9 cellular contexts compared by ENCODE assay signal in genomic region chr6:144661101-144661806, GRCh38.
A peak's percentile ranks its signal among the peaks of the same experiment; 100 is the strongest.
DNase-seq lines count a peak whose midpoint lies in the region; ATAC-seq, FAIRE-seq and TF ChIP-seq lines count a peak whose summit lies in the region.
"Had no signal": no experiment of that assay in that cellular context is flagged by ENCODE, and none has a peak within 500 bp of the region (broad histone marks: within the 10 kb centered on the region; RNA-seq: fewer than 3 reads in every experiment).

No MANE protein-coding gene starts in this region.

- no peaks in the 10 kb centered on the region for H3K9me3 Mint-ChIP-seq in activated naive CD4-positive, alpha-beta T cell treated with anti-CD3 and anti-CD28 coated beads, Interleukin-2, amount 50 U/mL, for 72 hours
- no peaks in the 10 kb centered on the region for H3K9me3 Mint-ChIP-seq in naive thymus-derived CD8-positive, alpha-beta T cell

- H3K9ac ChIP-seq in smooth muscle cell (ENCODE audit: low read depth) = no peak overlapping the region

- H3K4me2 ChIP-seq in smooth muscle cell = peak overlapping the region; percentile 23

- H4K20me1 ChIP-seq in smooth muscle cell (ENCODE audit: low read depth) = no peaks in the 10 kb centered on the region

- CTCF ChIA-PET in HEK293 (lab: Yijun Ruan, JAX) = interaction anchor here (0.5 to 0.6 kb wide), 2 partner anchors 12 to 528 kb away, joined by 4 read pairs; no protein-coding TSS in a partner anchor

- H3K27me3 Mint-ChIP-seq in naive thymus-derived CD8-positive, alpha-beta T cell = no peaks in the 10 kb centered on the region

- H3F3A ChIP-seq in smooth muscle cell (ENCODE audit: low read depth) = no peaks in the 10 kb centered on the region

- H3K27ac Mint-ChIP-seq in activated naive CD4-positive, alpha-beta T cell treated with anti-CD3 and anti-CD28 coated beads, Interleukin-2, amount 50 U/mL, for 72 hours = peak overlapping the region in 1 of 2 donors; percentile 19
- H3K27ac Mint-ChIP-seq in naive thymus-derived CD8-positive, alpha-beta T cell = peak overlapping the region in 5 of 10 donors; percentile 18 to 44 (median 40)

- POLR2A ChIA-PET in HEK293 (lab: Yijun Ruan, JAX) = no interaction called here
- POLR2A ChIA-PET in naive thymus-derived CD8-positive, alpha-beta T cell (lab: Charles Lee) = no interaction called here

- peaks cover 0 to 1% of the 10 kb centered on the region in 2 donors for H3K36me3 Mint-ChIP-seq in activated naive CD4-positive, alpha-beta T cell treated with anti-CD3 and anti-CD28 coated beads, Interleukin-2, amount 50 U/mL, for 72 hours
- H3K36me3 Mint-ChIP-seq in naive thymus-derived CD8-positive, alpha-beta T cell = peaks cover 0 to 2% (median 0%) of the 10 kb centered on the region in 3 donors

- H3K4me1 ChIP-seq in HEK293 (ENCODE audit: control insufficient read depth, insufficient read depth, low read length) = peaks cover 35% of the 10 kb centered on the region
- H3K4me1 ChIP-seq in SJCRH30 = peaks cover 36% of the 10 kb centered on the region
- H3K4me1 ChIP-seq in smooth muscle cell (ENCODE audit: low read depth) = peaks cover 22% of the 10 kb centered on the region
- peaks cover under 1 to 22% (median 13%) of the 10 kb centered on the region in 3 donors for H3K4me1 ChIP-seq in pancreas

- H3K27me3 ChIP-seq in SJCRH30 = no peaks in the 10 kb centered on the region
- H3K27me3 ChIP-seq in smooth muscle cell (ENCODE audit: low read depth) = no peaks in the 10 kb centered on the region
- H3K27me3 ChIP-seq in pancreas = no peaks in the 10 kb centered on the region

- H3K9me3 ChIP-seq in HEK293 (ENCODE audit: control insufficient read depth, insufficient read depth, low read depth, low read length) (no peaks in the 10 kb centered on the region), SJCRH30 (replicated peaks) (no peaks in the 10 kb centered on the region), smooth muscle cell (replicated peaks; ENCODE audit: low read depth) (no peaks in the 10 kb centered on the region), pancreas (no peaks in the 10 kb centered on the region)

- H3K4me3 Mint-ChIP-seq in naive thymus-derived CD8-positive, alpha-beta T cell = peak overlapping the region in 2 of 10 donors; percentile 17 to 53

- no peak for TF ChIP-seq CTCF in HEK293 (tag by site-specific recombination; IDR thresholded peaks at IDR 0.05)
- TF ChIP-seq CTCF in smooth muscle cell (IDR thresholded peaks at IDR 0.05; ENCODE audit: borderline replicate concordance, insufficient read depth, poor library complexity, severe bottlenecking) = no peak
- no peak for TF ChIP-seq CTCF in pancreas (IDR thresholded peaks at IDR 0.05)

- DNase-seq in SJCRH30 (peak; percentile 52 to 80), iPS DF 19.7 (ENCODE audit: low read depth, low spot score) (peak; percentile 35), smooth muscle cell (lab: John Stamatoyannopoulos, UW; ENCODE audit: unreplicated experiment) (no peak), pancreas (no peak)
- no peak for DNase-seq in activated naive CD4-positive, alpha-beta T cell treated with anti-CD3 and anti-CD28 coated beads, Interleukin-2, amount 50 U/mL, for 72 hours (ENCODE audit: low spot score in 2 of 2)
- no peak for DNase-seq in naive thymus-derived CD8-positive, alpha-beta T cell
- DNase-seq: activated CD8-positive, alpha-beta memory T cell treated with anti-CD3 and anti-CD28 coated beads, Interleukin-2, amount 50 U/mL, for 48 hours had no signal

- intact Hi-C loops in pancreas (cut with DNase I) = no loop called here

- H2AFZ ChIP-seq in smooth muscle cell (ENCODE audit: low read depth) = no peak overlapping the region

- peaks cover 29 to 88% (median 60%) of the 10 kb centered on the region in 4 donors for H3K4me1 Mint-ChIP-seq in naive thymus-derived CD8-positive, alpha-beta T cell

- 41% methylated on average over 8 of the region's 8 CpGs for WGBS in smooth muscle cell (ENCODE audit: low lambda C conversion rate)
- 74 to 75% methylated on average over 8 of the region's 8 CpGs for WGBS in pancreas, 2 donors

- FAIRE-seq in pancreas (lab: Jason Lieb, UNC) = no peak
- FAIRE-seq: endometrium had no signal

- peak overlapping the region; percentile 42 for H3K27ac ChIP-seq in HEK293 (ENCODE audit: extremely low read depth, low read depth, low read length)
- H3K27ac ChIP-seq in SJCRH30 = no peak overlapping the region; the same call in 1 of the 2 replicates
- no peak overlapping the region for H3K27ac ChIP-seq in smooth muscle cell (ENCODE audit: low read depth)
- no peak overlapping the region for H3K27ac ChIP-seq in pancreas

- peaks cover 5% of the 10 kb centered on the region for H3K79me2 ChIP-seq in smooth muscle cell (ENCODE audit: low read depth)

- H3K36me3 ChIP-seq in HEK293 (ENCODE audit: control insufficient read depth in 2 of 2, insufficient read depth in 1 of 2, low read length in 2 of 2) (no peaks in the 10 kb centered on the region), SJCRH30 (no peaks in the 10 kb centered on the region), smooth muscle cell (ENCODE audit: low read depth) (no peaks in the 10 kb centered on the region), pancreas (no peaks in the 10 kb centered on the region)

- no peak for ATAC-seq in pancreas
- ATAC-seq in activated naive CD4-positive, alpha-beta T cell treated with anti-CD3 and anti-CD28 coated beads, Interleukin-2, amount 50 U/mL, for 72 hours = no peak
- ATAC-seq in naive thymus-derived CD8-positive, alpha-beta T cell = no peak

- H3K4me3 ChIP-seq in HEK293 (ENCODE audit: low read depth, low read length) = no peak overlapping the region
- H3K4me3 ChIP-seq in SJCRH30 = peak overlapping the region; percentile 50
- peak overlapping the region; percentile 24 for H3K4me3 ChIP-seq in smooth muscle cell
- H3K4me3 ChIP-seq in pancreas = no peak overlapping the region

TF ChIP-seq in HEK293, 187 proteins besides CTCF, POLR2A, EP300 and RAD21 (continues in another document):
- TF ChIP-seq TSHZ1 (tag by site-specific recombination; IDR thresholded peaks at IDR 0.05; ENCODE audit: borderline replicate concordance) = no peak
- no peak for TF ChIP-seq ZNF529 (tag by site-specific recombination; IDR thresholded peaks at IDR 0.05; ENCODE audit: insufficient replicate concordance)
- TF ChIP-seq ZNF148 (tag by site-specific recombination; IDR thresholded peaks at IDR 0.05; ENCODE audit: borderline replicate concordance) = no peak
- peak; percentile 83 for TF ChIP-seq FEZF1 (tag by site-specific recombination; IDR thresholded peaks at IDR 0.05)

Comparison
In these comparisons a context has a peak if more than half of its experiments do, and no peak if none do; other contexts are left out.
1. H3K4me3 ChIP-seq: peak in SJCRH30 (single experiment) and smooth muscle cell (single experiment); none in HEK293 (single experiment) and pancreas (0 of 4).
2. DNase-seq: peak in SJCRH30 (2 of 2) and iPS DF 19.7 (single experiment); none in smooth muscle cell (single experiment), pancreas (0 of 6), activated naive CD4-positive, alpha-beta T cell treated with anti-CD3 and anti-CD28 coated beads, Interleukin-2, amount 50 U/mL, for 72 hours (0 of 2) and naive thymus-derived CD8-positive, alpha-beta T cell (0 of 10).